1 cellular context compared by ENCODE assay signal in the genomic region with DNA sequence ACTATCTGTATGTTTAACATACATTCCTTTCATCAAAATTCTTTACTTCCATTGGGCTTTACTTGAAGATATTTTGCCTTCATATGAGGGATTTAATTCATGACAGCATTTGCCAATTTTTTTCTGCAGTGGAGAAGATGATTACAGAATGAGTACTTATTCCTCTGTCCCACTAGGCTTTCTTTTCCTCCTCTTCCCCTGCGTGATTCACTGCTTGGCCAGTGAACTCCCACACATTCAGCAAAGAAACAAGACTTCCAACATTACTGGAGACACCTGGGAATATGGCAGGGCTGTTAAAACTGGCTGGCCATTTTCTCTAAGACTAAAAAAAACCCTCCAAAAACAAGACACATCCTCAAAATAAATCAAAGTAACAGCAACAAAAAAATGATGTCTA.
TF ChIP-seq lines count a peak whose summit lies in the region.

No MANE protein-coding gene starts in this region.

TF ChIP-seq in GM23338, 12 proteins besides CTCF, POLR2A, EP300 and RAD21 (continued from another document):
- TF ChIP-seq, protein P1, sequence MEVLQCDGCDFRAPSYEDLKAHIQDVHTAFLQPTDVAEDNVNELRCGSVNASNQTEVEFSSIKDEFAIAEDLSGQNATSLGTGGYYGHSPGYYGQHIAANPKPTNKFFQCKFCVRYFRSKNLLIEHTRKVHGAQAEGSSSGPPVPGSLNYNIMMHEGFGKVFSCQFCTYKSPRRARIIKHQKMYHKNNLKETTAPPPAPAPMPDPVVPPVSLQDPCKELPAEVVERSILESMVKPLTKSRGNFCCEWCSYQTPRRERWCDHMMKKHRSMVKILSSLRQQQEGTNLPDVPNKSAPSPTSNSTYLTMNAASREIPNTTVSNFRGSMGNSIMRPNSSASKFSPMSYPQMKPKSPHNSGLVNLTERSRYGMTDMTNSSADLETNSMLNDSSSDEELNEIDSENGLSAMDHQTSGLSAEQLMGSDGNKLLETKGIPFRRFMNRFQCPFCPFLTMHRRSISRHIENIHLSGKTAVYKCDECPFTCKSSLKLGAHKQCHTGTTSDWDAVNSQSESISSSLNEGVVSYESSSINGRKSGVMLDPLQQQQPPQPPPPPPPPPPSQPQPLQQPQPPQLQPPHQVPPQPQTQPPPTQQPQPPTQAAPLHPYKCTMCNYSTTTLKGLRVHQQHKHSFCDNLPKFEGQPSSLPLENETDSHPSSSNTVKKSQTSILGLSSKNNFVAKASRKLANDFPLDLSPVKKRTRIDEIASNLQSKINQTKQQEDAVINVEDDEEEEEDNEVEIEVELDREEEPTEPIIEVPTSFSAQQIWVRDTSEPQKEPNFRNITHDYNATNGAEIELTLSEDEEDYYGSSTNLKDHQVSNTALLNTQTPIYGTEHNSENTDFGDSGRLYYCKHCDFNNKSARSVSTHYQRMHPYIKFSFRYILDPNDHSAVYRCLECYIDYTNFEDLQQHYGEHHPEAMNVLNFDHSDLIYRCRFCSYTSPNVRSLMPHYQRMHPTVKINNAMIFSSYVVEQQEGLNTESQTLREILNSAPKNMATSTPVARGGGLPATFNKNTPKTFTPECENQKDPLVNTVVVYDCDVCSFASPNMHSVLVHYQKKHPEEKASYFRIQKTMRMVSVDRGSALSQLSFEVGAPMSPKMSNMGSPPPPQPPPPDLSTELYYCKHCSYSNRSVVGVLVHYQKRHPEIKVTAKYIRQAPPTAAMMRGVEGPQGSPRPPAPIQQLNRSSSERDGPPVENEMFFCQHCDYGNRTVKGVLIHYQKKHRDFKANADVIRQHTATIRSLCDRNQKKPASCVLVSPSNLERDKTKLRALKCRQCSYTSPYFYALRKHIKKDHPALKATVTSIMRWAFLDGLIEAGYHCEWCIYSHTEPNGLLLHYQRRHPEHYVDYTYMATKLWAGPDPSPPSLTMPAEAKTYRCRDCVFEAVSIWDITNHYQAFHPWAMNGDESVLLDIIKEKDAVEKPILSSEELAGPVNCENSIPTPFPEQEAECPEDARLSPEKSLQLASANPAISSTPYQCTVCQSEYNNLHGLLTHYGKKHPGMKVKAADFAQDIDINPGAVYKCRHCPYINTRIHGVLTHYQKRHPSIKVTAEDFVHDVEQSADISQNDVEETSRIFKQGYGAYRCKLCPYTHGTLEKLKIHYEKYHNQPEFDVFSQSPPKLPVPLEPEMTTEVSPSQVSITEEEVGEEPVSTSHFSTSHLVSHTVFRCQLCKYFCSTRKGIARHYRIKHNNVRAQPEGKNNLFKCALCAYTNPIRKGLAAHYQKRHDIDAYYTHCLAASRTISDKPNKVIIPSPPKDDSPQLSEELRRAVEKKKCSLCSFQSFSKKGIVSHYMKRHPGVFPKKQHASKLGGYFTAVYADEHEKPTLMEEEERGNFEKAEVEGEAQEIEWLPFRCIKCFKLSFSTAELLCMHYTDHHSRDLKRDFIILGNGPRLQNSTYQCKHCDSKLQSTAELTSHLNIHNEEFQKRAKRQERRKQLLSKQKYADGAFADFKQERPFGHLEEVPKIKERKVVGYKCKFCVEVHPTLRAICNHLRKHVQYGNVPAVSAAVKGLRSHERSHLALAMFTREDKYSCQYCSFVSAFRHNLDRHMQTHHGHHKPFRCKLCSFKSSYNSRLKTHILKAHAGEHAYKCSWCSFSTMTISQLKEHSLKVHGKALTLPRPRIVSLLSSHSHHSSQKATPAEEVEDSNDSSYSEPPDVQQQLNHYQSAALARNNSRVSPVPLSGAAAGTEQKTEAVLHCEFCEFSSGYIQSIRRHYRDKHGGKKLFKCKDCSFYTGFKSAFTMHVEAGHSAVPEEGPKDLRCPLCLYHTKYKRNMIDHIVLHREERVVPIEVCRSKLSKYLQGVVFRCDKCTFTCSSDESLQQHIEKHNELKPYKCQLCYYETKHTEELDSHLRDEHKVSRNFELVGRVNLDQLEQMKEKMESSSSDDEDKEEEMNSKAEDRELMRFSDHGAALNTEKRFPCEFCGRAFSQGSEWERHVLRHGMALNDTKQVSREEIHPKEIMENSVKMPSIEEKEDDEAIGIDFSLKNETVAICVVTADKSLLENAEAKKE (CRISPR knock-in tag; IDR thresholded peaks at IDR 0.05) = no peak
- TF ChIP-seq NANOG (IDR thresholded peaks at IDR 0.05; ENCODE audit: borderline replicate concordance) (no peak), EZH2phosphoT487 (IDR thresholded peaks at IDR 0.05; ENCODE audit: unreplicated experiment) (no peak), STAT1 (IDR thresholded peaks at IDR 0.05; ENCODE audit: unreplicated experiment) (no peak), POLR2AphosphoS5 (IDR thresholded peaks at IDR 0.05; ENCODE audit: low read depth) (no peak), JUNB (IDR thresholded peaks at IDR 0.05; ENCODE audit: unreplicated experiment) (no peak), ZNF114 (CRISPR knock-in tag; IDR thresholded peaks at IDR 0.05) (no peak), EZH2 (IDR thresholded peaks at IDR 0.05; ENCODE audit: low read depth, unreplicated experiment) (no peak), ZNF331 (CRISPR knock-in tag; IDR thresholded peaks at IDR 0.05; ENCODE audit: low read depth) (no peak), CREB1 (CRISPR knock-in tag; IDR thresholded peaks at IDR 0.05; ENCODE audit: low read depth) (no peak)
- TF ChIP-seq, protein P2, sequence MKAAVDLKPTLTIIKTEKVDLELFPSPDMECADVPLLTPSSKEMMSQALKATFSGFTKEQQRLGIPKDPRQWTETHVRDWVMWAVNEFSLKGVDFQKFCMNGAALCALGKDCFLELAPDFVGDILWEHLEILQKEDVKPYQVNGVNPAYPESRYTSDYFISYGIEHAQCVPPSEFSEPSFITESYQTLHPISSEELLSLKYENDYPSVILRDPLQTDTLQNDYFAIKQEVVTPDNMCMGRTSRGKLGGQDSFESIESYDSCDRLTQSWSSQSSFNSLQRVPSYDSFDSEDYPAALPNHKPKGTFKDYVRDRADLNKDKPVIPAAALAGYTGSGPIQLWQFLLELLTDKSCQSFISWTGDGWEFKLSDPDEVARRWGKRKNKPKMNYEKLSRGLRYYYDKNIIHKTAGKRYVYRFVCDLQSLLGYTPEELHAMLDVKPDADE (IDR thresholded peaks at IDR 0.05) = no peak
TF ChIP-seq in GM23338: peak in this region for 0.
